In genomic region chr2:9355270-9355669, GRCh38 we compare ENCODE assay signal across 34 cellular contexts.
"Had no signal": no experiment of that assay in that cellular context is flagged by ENCODE, and none has a peak within 500 bp of the region (broad histone marks: within the 10 kb centered on the region; RNA-seq: fewer than 3 reads in every experiment).

No MANE protein-coding gene starts in this region.

- FAIRE-seq: astrocyte, bronchial epithelial cell, TTC549 had no signal

- H3K4me1 Mint-ChIP-seq: activated B cell treated with CpG ODN at 0.5 μM for 24 hours; activated CD4-positive, alpha-beta T cell treated with anti-CD3 and anti-CD28 coated beads, Interleukin-2, amount 10 ng/mL, durations not matched to agents 24 days and 14 days; activated naive CD8-positive, alpha-beta T cell treated with anti-CD3 and anti-CD28 coated beads for 36 hours had no signal

- H3K9me3 ChIP-seq: adrenal gland, body of pancreas had no signal

- H3K4me3 Mint-ChIP-seq: activated B cell treated with CpG ODN at 0.5 μM for 24 hours; activated CD4-positive, alpha-beta memory T cell treated with anti-CD3 and anti-CD28 coated beads for 36 hours; activated CD4-positive, alpha-beta T cell treated with anti-CD3 and anti-CD28 coated beads, Interleukin-2, amount 10 ng/mL, durations not matched to agents 24 days and 14 days; activated CD8-positive, alpha-beta T cell treated with anti-CD3 and anti-CD28 coated beads for 36 hours; activated naive CD8-positive, alpha-beta T cell treated with anti-CD3 and anti-CD28 coated beads for 36 hours; activated T-cell treated with anti-CD3 and anti-CD28 coated beads, Interleukin-2, amount 50 U/mL, for 24 hours; central memory CD8-positive, alpha-beta T cell; T-helper 1 cell treated with Interleukin-12 subunit alpha and Interleukin-12 subunit beta and Interleukin-4 antibody, amounts not matched to agents 30 μg/mL and 1 μg/mL, for 36 hours; T-helper 2 cell treated with Interferon-gamma antibody and Interleukin-4, amounts not matched to agents 5 μg/mL and 100 μg/mL, for 36 hours had no signal

- H3K4me3 ChIP-seq: body of pancreas, cardiac muscle cell had no signal

- H3K27ac ChIP-seq: adrenal gland, body of pancreas, VCaP had no signal

- H3K36me3 Mint-ChIP-seq: activated CD4-positive, alpha-beta memory T cell treated with anti-CD3 and anti-CD28 coated beads for 36 hours; activated naive CD4-positive, alpha-beta T cell treated with anti-CD3 and anti-CD28 coated beads, Interleukin-2, amount 50 U/mL, for 72 hours; activated naive CD8-positive, alpha-beta T cell treated with anti-CD3 and anti-CD28 coated beads for 36 hours had no signal

- H3K4me1 ChIP-seq: adrenal gland, body of pancreas had no signal

- H3K27ac Mint-ChIP-seq: activated B cell treated with CpG ODN at 0.5 μM for 24 hours; activated CD4-positive, alpha-beta memory T cell treated with anti-CD3 and anti-CD28 coated beads for 36 hours; activated CD4-positive, alpha-beta T cell treated with anti-CD3 and anti-CD28 coated beads, Interleukin-2, amount 10 ng/mL, durations not matched to agents 24 days and 14 days; activated CD8-positive, alpha-beta T cell treated with anti-CD3 and anti-CD28 coated beads for 36 hours; activated naive CD4-positive, alpha-beta T cell treated with anti-CD3 and anti-CD28 coated beads, Interleukin-2, amount 50 U/mL, for 72 hours; activated naive CD8-positive, alpha-beta T cell treated with anti-CD3 and anti-CD28 coated beads for 36 hours; activated T-cell treated with anti-CD3 and anti-CD28 coated beads, Interleukin-2, amount 50 U/mL, for 24 hours; activated T-helper 2 cell treated with anti-CD3 and anti-CD28 coated beads, Interferon-gamma antibody, Interleukin-2, Interleukin-4, amounts not matched to agents 10 μg/mL and 5 μg/mL and 100 μg/mL, durations not matched to agents 14 hours and 24 hours and 36 hours; T-helper 1 cell treated with Interleukin-12 subunit alpha and Interleukin-12 subunit beta and Interleukin-4 antibody, amounts not matched to agents 30 μg/mL and 1 μg/mL, for 36 hours; T-helper 2 cell treated with Interferon-gamma antibody and Interleukin-4, amounts not matched to agents 5 μg/mL and 100 μg/mL, for 36 hours had no signal

- H3K27me3 ChIP-seq: adrenal gland, body of pancreas, cardiac muscle cell had no signal

- DNase-seq: activated B cell treated with CpG ODN at 0.5 μM for 24 hours; activated CD4-positive, alpha-beta memory T cell treated with anti-CD3 and anti-CD28 coated beads for 36 hours; activated CD4-positive, alpha-beta T cell treated with anti-CD3 and anti-CD28 coated beads for 4 hours; activated CD4-positive, alpha-beta T cell treated with anti-CD3 and anti-CD28 coated beads, Interleukin-2, amount 10 ng/mL, durations not matched to agents 24 days and 14 days; activated CD4-positive, alpha-beta T cell treated with anti-CD3 and anti-CD28 coated beads, Interleukin-2, amount 50 U/mL, for 1 hour; activated CD4-positive, alpha-beta T cell treated with anti-CD3 and anti-CD28 coated beads, Interleukin-2, amount 50 U/mL, for 4 hours; activated CD4-positive, CD25-positive, alpha-beta regulatory T cell treated with anti-CD3 and anti-CD28 coated beads, Interleukin-2, amount 50 U/mL, for 72 hours; activated CD8-positive, alpha-beta memory T cell treated with anti-CD3 and anti-CD28 coated beads, Interleukin-2, amount 50 U/mL, for 4 hours; activated CD8-positive, alpha-beta T cell treated with anti-CD3 and anti-CD28 coated beads for 36 hours; activated effector memory CD4-positive, alpha-beta T cell treated with Interleukin-2 at 50 U/mL for 16 hours; activated gamma-delta T cell; activated naive CD4-positive, alpha-beta T cell treated with anti-CD3 and anti-CD28 coated beads, Interleukin-2, amount 50 U/mL, for 16 hours; activated naive CD4-positive, alpha-beta T cell treated with Interleukin-2 at 50 U/mL for 16 hours; activated naive CD8-positive, alpha-beta T cell treated with anti-CD3 and anti-CD28 coated beads for 36 hours; activated T-cell treated with anti-CD3 and anti-CD28 coated beads, Interleukin-2, amount 50 U/mL, for 24 hours; activated T-cell treated with anti-CD3 and anti-CD28 coated beads, Interleukin-2, amount 50 U/mL, for 48 hours; adrenal gland; amniotic stem cell; aorta; body of pancreas; cerebellar nuclear complex; T-helper 1 cell; T-helper 2 cell; T-helper 9 cell had no signal

- H3K36me3 ChIP-seq: cardiac muscle cell had no signal

- H3K9me3 Mint-ChIP-seq: activated B cell treated with CpG ODN at 0.5 μM for 24 hours; activated CD4-positive, alpha-beta memory T cell treated with anti-CD3 and anti-CD28 coated beads for 36 hours; activated CD4-positive, alpha-beta T cell treated with anti-CD3 and anti-CD28 coated beads, Interleukin-2, amount 10 ng/mL, durations not matched to agents 24 days and 14 days; activated CD8-positive, alpha-beta T cell treated with anti-CD3 and anti-CD28 coated beads for 36 hours; activated naive CD4-positive, alpha-beta T cell treated with anti-CD3 and anti-CD28 coated beads, Interleukin-2, amount 50 U/mL, for 72 hours; activated naive CD8-positive, alpha-beta T cell treated with anti-CD3 and anti-CD28 coated beads for 36 hours; activated T-cell treated with anti-CD3 and anti-CD28 coated beads, Interleukin-2, amount 50 U/mL, for 24 hours; activated T-helper 2 cell treated with anti-CD3 and anti-CD28 coated beads, Interferon-gamma antibody, Interleukin-2, Interleukin-4, amounts not matched to agents 10 μg/mL and 5 μg/mL and 100 μg/mL, durations not matched to agents 14 hours and 24 hours and 36 hours; central memory CD8-positive, alpha-beta T cell; T-helper 1 cell treated with Interleukin-12 subunit alpha and Interleukin-12 subunit beta and Interleukin-4 antibody, amounts not matched to agents 30 μg/mL and 1 μg/mL, for 36 hours; T-helper 2 cell treated with Interferon-gamma antibody and Interleukin-4, amounts not matched to agents 5 μg/mL and 100 μg/mL, for 36 hours had no signal
